ENCODE assay signal across 8 cellular contexts in the genomic region with DNA sequence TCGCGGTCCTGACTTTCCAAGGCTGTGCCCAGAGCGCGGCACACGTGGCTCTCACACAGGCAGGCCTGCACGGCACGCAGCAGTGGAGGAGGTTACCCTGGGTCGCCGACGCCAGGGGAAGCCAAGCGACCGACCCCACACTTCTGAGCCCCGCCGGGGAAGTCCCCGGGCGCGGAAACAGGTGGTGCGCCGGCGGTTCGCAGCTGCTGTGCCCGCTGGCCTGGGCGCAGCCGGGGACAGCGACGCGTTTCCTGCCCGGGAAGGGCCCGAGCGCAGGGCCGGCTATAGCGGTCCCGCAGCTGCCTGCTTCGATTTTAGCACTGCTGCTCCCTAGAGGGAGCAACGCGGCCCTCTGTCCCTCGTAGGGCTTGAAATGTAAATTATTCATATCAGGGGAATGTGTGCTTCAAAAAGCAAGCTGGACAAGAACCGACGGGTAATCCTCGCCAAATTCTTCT. TPM values are rescaled to one million over a fixed set of nuclear protein-coding genes. Genes with fewer than 3 reads are reported as not detected.
DNase-seq lines count a peak whose midpoint lies in the region; ATAC-seq lines count a peak whose summit lies in the region.
"Not testable (repeated sequence)": the region's sequence is repeated elsewhere in the genome, so short reads cannot be mapped to it uniquely, and the experiment has no call there.

No MANE protein-coding gene starts in this region.

- peaks cover 67% of the 10 kb centered on the region for H3K4me1 ChIP-seq in CD8-positive, alpha-beta memory T cell (ENCODE audit: insufficient read depth, low read length)
- peaks cover 44% of the 10 kb centered on the region for H3K4me1 ChIP-seq in effector memory CD4-positive, alpha-beta T cell (ENCODE audit: control insufficient read depth, insufficient read depth, low read length, poor library complexity, severe bottlenecking)

- not testable (repeated sequence) for H3K9me3 ChIP-seq in CD8-positive, alpha-beta memory T cell (ENCODE audit: low read length); effector memory CD4-positive, alpha-beta T cell (ENCODE audit: control insufficient read depth, low read length)

- ATAC-seq in GM19397 (IDR thresholded peaks at IDR 0.05; ENCODE audit: unreplicated experiment) (peak; percentile 94), HG03439 (IDR thresholded peaks at IDR 0.05; ENCODE audit: unreplicated experiment) (peak; percentile 84), memory B cell (ENCODE audit: low read depth) (peak; percentile 93)
- ATAC-seq in activated CD8-positive, alpha-beta T cell treated with anti-CD3 and anti-CD28 coated beads, Interleukin-2, amount 10 ng/mL, durations not matched to agents 7 days and 5 days: peak; percentile 96

- not testable (repeated sequence) for H3K27me3 ChIP-seq in CD8-positive, alpha-beta memory T cell (ENCODE audit: insufficient read depth, low read length, poor library complexity, severe bottlenecking); effector memory CD4-positive, alpha-beta T cell (replicated peaks; ENCODE audit: control insufficient read depth, insufficient read depth, low read length, poor library complexity, severe bottlenecking)

- POLR2A ChIA-PET in CD8-positive, alpha-beta memory T cell (lab: Charles Lee): interaction anchor here (0.7 to 1.5 kb wide), 4 partner anchors 10 to 138 kb away, joined by 4 to 7 read pairs (median 5); no protein-coding TSS in a partner anchor
- POLR2A ChIA-PET in activated CD8-positive, alpha-beta T cell treated with anti-CD3 and anti-CD28 coated beads, Interleukin-2, amount 10 ng/mL, durations not matched to agents 7 days and 5 days (lab: Charles Lee): interaction anchor here (0.6 to 2.8 kb wide), 3 partner anchors 10 to 97 kb away, joined by 4 to 15 read pairs (median 5); no protein-coding TSS in a partner anchor

- H3K4me3 ChIP-seq in CD8-positive, alpha-beta memory T cell (ENCODE audit: low read length); effector memory CD4-positive, alpha-beta T cell (ENCODE audit: insufficient read depth, low read depth, low read length, poor library complexity, severe bottlenecking): not testable (repeated sequence)

- H3K4me1 Mint-ChIP-seq in CD8-positive, alpha-beta memory T cell: peaks cover 63 to 80% (median 76%) of the 10 kb centered on the region in 3 donors
- peaks cover 68% of the 10 kb centered on the region for H3K4me1 Mint-ChIP-seq in activated CD8-positive, alpha-beta T cell treated with anti-CD3 and anti-CD28 coated beads, Interleukin-2, amount 10 ng/mL, durations not matched to agents 7 days and 5 days (ENCODE audit: low read depth)
- peaks cover 25% of the 10 kb centered on the region for H3K4me1 Mint-ChIP-seq in memory B cell

- not testable (repeated sequence) for H3K36me3 Mint-ChIP-seq in CD8-positive, alpha-beta memory T cell; activated CD8-positive, alpha-beta T cell treated with anti-CD3 and anti-CD28 coated beads, Interleukin-2, amount 10 ng/mL, durations not matched to agents 7 days and 5 days (ENCODE audit: low read depth); memory B cell

- peak overlapping the region; percentile 29 to 70 (median 58) for H3K4me3 Mint-ChIP-seq in CD8-positive, alpha-beta memory T cell
- H3K4me3 Mint-ChIP-seq in activated CD8-positive, alpha-beta T cell treated with anti-CD3 and anti-CD28 coated beads, Interleukin-2, amount 10 ng/mL, durations not matched to agents 7 days and 5 days: peak overlapping the region; percentile 46
- peak overlapping the region; percentile 60 for H3K4me3 Mint-ChIP-seq in memory B cell

- not testable (repeated sequence) for H3K9me3 Mint-ChIP-seq in CD8-positive, alpha-beta memory T cell; activated CD8-positive, alpha-beta T cell treated with anti-CD3 and anti-CD28 coated beads, Interleukin-2, amount 10 ng/mL, durations not matched to agents 7 days and 5 days (ENCODE audit: insufficient read depth); memory B cell

- DNase-seq in CD8-positive, alpha-beta memory T cell: peak; percentile 78 to 94 (median 89)
- DNase-seq in NCI-H82 treated with DMSO at 0.1 percent for 48 hours (lab: John Stamatoyannopoulos, UW; ENCODE audit: unreplicated experiment) (peak; percentile 10), memory B cell (ENCODE audit: low spot score in 2 of 2) (peak; percentile 78 to 92)
- DNase-seq in activated CD8-positive, alpha-beta T cell treated with anti-CD3 and anti-CD28 coated beads, Interleukin-2, amount 10 ng/mL, durations not matched to agents 7 days and 5 days: peak; percentile 86
- DNase-seq in effector memory CD4-positive, alpha-beta T cell: peak; percentile 87 to 88 (median 87)
- peak in 2 of 3 donors; percentile 59 to 61 for DNase-seq in stimulated activated CD4-positive, alpha-beta T cell treated with anti-CD3 and anti-CD28 coated beads, TNF-alpha, amount 100 ng/mL, for 48 hours (ENCODE audit: low read depth in 3 of 3)

- peak overlapping the region; percentile 89 to 98 (median 98) for H3K27ac Mint-ChIP-seq in CD8-positive, alpha-beta memory T cell
- peak overlapping the region; percentile 72 for H3K27ac Mint-ChIP-seq in activated CD8-positive, alpha-beta T cell treated with anti-CD3 and anti-CD28 coated beads, Interleukin-2, amount 10 ng/mL, durations not matched to agents 7 days and 5 days
- H3K27ac Mint-ChIP-seq in memory B cell: peak overlapping the region; percentile 79

- CTCF ChIA-PET in CD8-positive, alpha-beta memory T cell (lab: Charles Lee): interaction anchor here (1.4 to 2.3 kb wide), 4 partner anchors 10 to 135 kb away, joined by 3 to 13 read pairs (median 9); a partner anchor contains a TSS
- CTCF ChIA-PET in activated CD8-positive, alpha-beta T cell treated with anti-CD3 and anti-CD28 coated beads, Interleukin-2, amount 10 ng/mL, durations not matched to agents 7 days and 5 days (lab: Charles Lee): interaction anchor here (0.5 to 2.4 kb wide), 8 partner anchors 9 to 213 kb away, joined by 3 to 5 read pairs (median 3); a partner anchor contains a TSS

- H3K36me3 ChIP-seq in CD8-positive, alpha-beta memory T cell (ENCODE audit: insufficient read depth, low read length); effector memory CD4-positive, alpha-beta T cell (ENCODE audit: control insufficient read depth, insufficient read depth, low read length): not testable (repeated sequence)

- peak overlapping the region; percentile 48 for H3K27ac ChIP-seq in CD8-positive, alpha-beta memory T cell (ENCODE audit: low read depth, low read length)
- H3K27ac ChIP-seq in effector memory CD4-positive, alpha-beta T cell (ENCODE audit: insufficient read depth, low read length, poor library complexity, severe bottlenecking): peak overlapping the region; percentile 74

- H3K27me3 Mint-ChIP-seq in CD8-positive, alpha-beta memory T cell; activated CD8-positive, alpha-beta T cell treated with anti-CD3 and anti-CD28 coated beads, Interleukin-2, amount 10 ng/mL, durations not matched to agents 7 days and 5 days (ENCODE audit: low read depth); memory B cell: not testable (repeated sequence)

RNA-seq across cellular contexts. Expression of a gene that starts 46.6 kb away (rescaled TPM):
- 1 to 10 TPM; 6.6 to 9.3 TPM for total RNA-seq in CD8-positive, alpha-beta memory T cell
- polyA plus RNA-seq in CD8-positive, alpha-beta memory T cell: 1.5 TPM
- total RNA-seq in activated CD8-positive, alpha-beta T cell treated with anti-CD3 and anti-CD28 coated beads, Interleukin-2, amount 10 ng/mL, durations not matched to agents 7 days and 5 days: 1 to 10 TPM; 9.6 to 9.7 TPM

Comparison
In these comparisons a context has a peak if more than half of its experiments do, and no peak if none do; other contexts are left out.
1. DNase-seq: peak in every context shown above with its lines; median percentile 89 in CD8-positive, alpha-beta memory T cell; 87 in effector memory CD4-positive, alpha-beta T cell; 86 in activated CD8-positive, alpha-beta T cell treated with anti-CD3 and anti-CD28 coated beads, Interleukin-2, amount 10 ng/mL, durations not matched to agents 7 days and 5 days; 85 in memory B cell; 60 in stimulated activated CD4-positive, alpha-beta T cell treated with anti-CD3 and anti-CD28 coated beads, TNF-alpha, amount 100 ng/mL, for 48 hours; 10 in NCI-H82 treated with DMSO at 0.1 percent for 48 hours.